Comparison of ENCODE assay signal across 18 cellular contexts in genomic region chr12:132282950-132283771, GRCh38. TPM values are rescaled to one million over a fixed set of nuclear protein-coding genes. Genes with fewer than 3 reads are reported as not detected.
A peak's percentile ranks its signal among the peaks of the same experiment; 100 is the strongest.
DNase-seq lines count a peak whose midpoint lies in the region; ATAC-seq and FAIRE-seq lines count a peak whose summit lies in the region.
"Had no signal": no experiment of that assay in that cellular context is flagged by ENCODE, and none has a peak within 500 bp of the region (broad histone marks: within the 10 kb centered on the region; RNA-seq: fewer than 3 reads in every experiment).

No MANE protein-coding gene starts in this region.

- H3K4me1 ChIP-seq in small intestine (ENCODE audit: control insufficient read depth in 2 of 2, insufficient read depth in 1 of 2, low read depth in 1 of 2, low read length in 1 of 2) = no peaks in the 10 kb centered on the region
- H3K4me1 ChIP-seq: psoas muscle had no signal

- ATAC-seq in left ventricle myocardium superior = no peak
- no peak for ATAC-seq in Right ventricle myocardium superior (ENCODE audit: poor library complexity)
- peak; percentile 28 for ATAC-seq in activated T-helper 17 cell treated with anti-CD3 and anti-CD28 coated beads, Interleukin-2, amount 50 U/mL, for 72 hours (replicated peaks)
- no peak for ATAC-seq in GM19455 (IDR thresholded peaks at IDR 0.05; ENCODE audit: unreplicated experiment)
- ATAC-seq in GM19035 (IDR thresholded peaks at IDR 0.05; ENCODE audit: unreplicated experiment) = no peak
- ATAC-seq: psoas muscle had no signal

- no peak overlapping the region for H3K27ac Mint-ChIP-seq in activated T-helper 17 cell treated with anti-CD3 and anti-CD28 coated beads, Interleukin-2, amount 50 U/mL, for 72 hours
- H3K27ac Mint-ChIP-seq: activated T-helper 1 cell treated with anti-CD3 and anti-CD28 coated beads, Interleukin-12 subunit alpha, Interleukin-12 subunit beta, Interleukin-2, Interleukin-4 antibody, amounts not matched to agents 30 ng/mL and 10 ng/mL and 1 ng/mL, durations not matched to agents 14 hours and 24 hours and 36 hours; stimulated activated naive CD8-positive, alpha-beta T cell treated with anti-CD3 and anti-CD28 coated beads, Interleukin-15, Interleukin-2, amounts not matched to agents 100 ng/mL and 50 ng/mL, for 24 hours had no signal

- no peak overlapping the region for H3K4me3 Mint-ChIP-seq in activated T-helper 17 cell treated with anti-CD3 and anti-CD28 coated beads, Interleukin-2, amount 50 U/mL, for 72 hours
- H3K4me3 Mint-ChIP-seq: activated T-helper 1 cell treated with anti-CD3 and anti-CD28 coated beads, Interleukin-12 subunit alpha, Interleukin-12 subunit beta, Interleukin-2, Interleukin-4 antibody, amounts not matched to agents 30 ng/mL and 10 ng/mL and 1 ng/mL, durations not matched to agents 14 hours and 24 hours and 36 hours; stimulated activated naive CD8-positive, alpha-beta T cell treated with anti-CD3 and anti-CD28 coated beads, Interleukin-15, Interleukin-2, amounts not matched to agents 100 ng/mL and 50 ng/mL, for 24 hours had no signal

- WGBS in small intestine, 3 donors = 39 to 46% (median 43%) methylated on average over 36 to 39 of the region's 39 CpGs

- intact Hi-C loops in left ventricle myocardium superior (cut with micrococcal nuclease) (no loop called here), Right ventricle myocardium superior (cut with DNase I) (no loop called here)

- peak; percentile 26 for DNase-seq in left ventricle myocardium superior
- DNase-seq in Right ventricle myocardium superior = no peak
- peak; percentile 23 for DNase-seq in LoVo (ENCODE audit: low spot score)
- peak; percentile 11 for DNase-seq in small intestine
- DNase-seq in activated CD8-positive, alpha-beta memory T cell treated with anti-CD3 and anti-CD28 coated beads, Interleukin-2, amount 50 U/mL, for 4 hours = no peak
- DNase-seq: glutamatergic neuron; NCI-H446 treated with DMSO at 0.1 percent for 48 hours; stimulated activated CD4-positive, alpha-beta T cell treated with anti-CD3 and anti-CD28 coated beads, Interleukin-2, amount 100 ng/mL, for 48 hours had no signal

- peaks cover 9% of the 10 kb centered on the region for H3K27me3 Mint-ChIP-seq in activated T-helper 17 cell treated with anti-CD3 and anti-CD28 coated beads, Interleukin-2, amount 50 U/mL, for 72 hours

- no peak overlapping the region for H3K4me3 ChIP-seq in small intestine (ENCODE audit: low read depth in 1 of 2, low read length in 2 of 2)
- H3K4me3 ChIP-seq: psoas muscle had no signal

- no peak overlapping the region for H3K27ac ChIP-seq in small intestine (ENCODE audit: low read depth in 1 of 2, low read length in 1 of 2)
- H3K27ac ChIP-seq: psoas muscle had no signal

- H3K36me3 ChIP-seq in small intestine (ENCODE audit: control insufficient read depth in 2 of 2, insufficient read depth in 2 of 2, low read length in 2 of 2) = no peaks in the 10 kb centered on the region

- no peaks in the 10 kb centered on the region for H3K36me3 Mint-ChIP-seq in activated T-helper 17 cell treated with anti-CD3 and anti-CD28 coated beads, Interleukin-2, amount 50 U/mL, for 72 hours (ENCODE audit: low read depth)

- H3K27me3 ChIP-seq in small intestine (ENCODE audit: control insufficient read depth in 2 of 2, insufficient read depth in 2 of 2, low read length in 2 of 2) = peaks cover 0 to 2% of the 10 kb centered on the region in 2 donors

- H3K4me1 Mint-ChIP-seq in activated T-helper 17 cell treated with anti-CD3 and anti-CD28 coated beads, Interleukin-2, amount 50 U/mL, for 72 hours = no peaks in the 10 kb centered on the region

- FAIRE-seq in small intestine (lab: Jason Lieb, UNC) = no peak
- FAIRE-seq: endothelial cell of umbilical vein had no signal

- H3K9me3 ChIP-seq in small intestine (ENCODE audit: control insufficient read depth, low read depth) = no peaks in the 10 kb centered on the region
- H3K9me3 ChIP-seq: psoas muscle had no signal

- H3K9me3 Mint-ChIP-seq in activated T-helper 17 cell treated with anti-CD3 and anti-CD28 coated beads, Interleukin-2, amount 50 U/mL, for 72 hours = no peaks in the 10 kb centered on the region
- H3K9me3 Mint-ChIP-seq: activated T-helper 1 cell treated with anti-CD3 and anti-CD28 coated beads, Interleukin-12 subunit alpha, Interleukin-12 subunit beta, Interleukin-2, Interleukin-4 antibody, amounts not matched to agents 30 ng/mL and 10 ng/mL and 1 ng/mL, durations not matched to agents 14 hours and 24 hours and 36 hours; stimulated activated naive CD8-positive, alpha-beta T cell treated with anti-CD3 and anti-CD28 coated beads, Interleukin-15, Interleukin-2, amounts not matched to agents 100 ng/mL and 50 ng/mL, for 24 hours had no signal

RNA-seq across cellular contexts. Expression of gene GALNT9, which starts 46.2 kb away (rescaled TPM):
- total RNA-seq in left ventricle myocardium superior (1.6 TPM), Right ventricle myocardium superior (not detected)
- total RNA-seq in activated T-helper 17 cell treated with anti-CD3 and anti-CD28 coated beads, Interleukin-2, amount 50 U/mL, for 72 hours = under 1 TPM in 1 of 2 donors, not detected in 1; 0.34 TPM
- under 1 TPM in 1 of 3 donors, not detected in 2; 0.79 TPM for polyA plus RNA-seq in small intestine
- total RNA-seq: activated T-helper 1 cell treated with anti-CD3 and anti-CD28 coated beads, Interleukin-12 subunit alpha, Interleukin-12 subunit beta, Interleukin-2, Interleukin-4 antibody, amounts not matched to agents 30 ng/mL and 10 ng/mL and 1 ng/mL, durations not matched to agents 14 hours and 24 hours and 36 hours; M059J; mesenteric fat pad; psoas muscle had no signal
- polyA plus RNA-seq: BJ had no signal

Comparison
In these comparisons a context has a peak if more than half of its experiments do, and no peak if none do; other contexts are left out.
1. DNase-seq: peak in left ventricle myocardium superior (single experiment), LoVo (single experiment) and small intestine (single experiment); none in Right ventricle myocardium superior (single experiment) and activated CD8-positive, alpha-beta memory T cell treated with anti-CD3 and anti-CD28 coated beads, Interleukin-2, amount 50 U/mL, for 4 hours (single experiment).